In the genomic region with DNA sequence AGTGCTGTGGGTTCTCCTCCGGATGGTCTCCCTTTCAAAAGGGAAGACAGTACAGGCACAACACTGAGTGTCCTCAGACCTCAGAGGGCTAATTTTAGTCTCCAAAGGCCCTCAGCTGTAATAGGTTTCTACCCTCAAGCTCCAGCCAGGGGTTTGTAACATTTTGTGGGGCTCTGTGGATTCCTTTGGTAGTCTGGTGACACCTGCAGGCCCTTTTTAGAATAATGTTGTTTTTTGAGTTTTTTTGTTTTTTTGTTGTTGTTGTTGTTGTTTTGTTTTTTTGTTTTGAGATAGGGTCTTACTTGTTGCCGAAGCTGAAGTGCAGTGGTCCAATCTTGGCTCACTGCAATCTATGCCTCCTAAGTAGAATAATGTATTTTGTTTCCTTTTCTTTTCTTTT, we compare ENCODE assay signal across 10 cellular contexts. TPM values are rescaled to one million over a fixed set of nuclear protein-coding genes. Genes with fewer than 3 reads are reported as not detected.
A peak's percentile ranks its signal among the peaks of the same experiment; 100 is the strongest.
DNase-seq lines count a peak whose midpoint lies in the region; ATAC-seq and TF ChIP-seq lines count a peak whose summit lies in the region.
"Had no signal": no experiment of that assay in that cellular context is flagged by ENCODE, and none has a peak within 500 bp of the region (broad histone marks: within the 10 kb centered on the region; RNA-seq: fewer than 3 reads in every experiment).

No MANE protein-coding gene starts in this region.

- POLR2A ChIA-PET in HEK293T (lab: Yijun Ruan, JAX): no interaction called here

- ATAC-seq in mucosa of descending colon: no peak
- no peak for ATAC-seq in GM18858 (IDR thresholded peaks at IDR 0.05; ENCODE audit: unreplicated experiment)

- no peaks in the 10 kb centered on the region for H3K36me3 ChIP-seq in mucosa of descending colon (ENCODE audit: low read depth)

- H3K4me3 ChIP-seq in AG09309 (ENCODE audit: control insufficient read depth, low read depth, low read length) (no peak overlapping the region), mucosa of descending colon (no peak overlapping the region)
- H3K4me3 ChIP-seq: coronary artery had no signal

- H3K9me3 ChIP-seq in mucosa of descending colon: no peaks in the 10 kb centered on the region

- DNase-seq in AG09309 (ENCODE audit: low read depth) (no peak), HEK293T (ENCODE audit: extremely low spot score) (no peak), amniotic epithelial cell (ENCODE audit: low read depth) (peak; percentile 27), left kidney (ENCODE audit: low read depth, low spot score) (peak; percentile 63), mucosa of descending colon (no peak), foreskin melanocyte (no peak)
- DNase-seq in stimulated activated CD4-positive, alpha-beta T cell treated with anti-CD3 and anti-CD28 coated beads, Interleukin-1b, Interleukin-23, amount 100 ng/mL, for 48 hours: no peak
- DNase-seq: T-cell had no signal

- peak; percentile 43 for TF ChIP-seq CTCF in AG09309 (IDR thresholded peaks at IDR 0.05; ENCODE audit: control insufficient read depth, insufficient read depth, low read depth, low read length, missing control alignments)
- no peak for TF ChIP-seq CTCF in mucosa of descending colon (IDR thresholded peaks at IDR 0.05)

- CTCF ChIA-PET in HEK293T (lab: Yijun Ruan, JAX): interaction anchor here (0.7 to 1.2 kb wide), 4 partner anchors 66 to 237 kb away, joined by 3 to 8 read pairs (median 4); no protein-coding TSS in a partner anchor

- intact Hi-C loops in mucosa of descending colon (cut with DNase I, micrococcal nuclease): loop anchor here (2.0 to 5.0 kb wide), 2 partner anchors 76 to 79 kb away; no protein-coding TSS in a partner anchor

- no peaks in the 10 kb centered on the region for H3K4me1 ChIP-seq in mucosa of descending colon (ENCODE audit: low read depth)

TF ChIP-seq in HEK293T, 16 proteins besides CTCF, POLR2A, EP300 and RAD21:
- TF ChIP-seq SUZ12 (IDR thresholded peaks at IDR 0.05): no peak
- no peak for TF ChIP-seq FOXA1 (IDR thresholded peaks at IDR 0.05)
- peak; percentile 70 for TF ChIP-seq ZNF384 (IDR thresholded peaks at IDR 0.05)

RNA-seq across cellular contexts. Expression of gene TMEM201, which starts 15.0 kb away (rescaled TPM):
- total RNA-seq in mucosa of descending colon: 10 to 100 TPM in 1 of 3 donors, 1 to 10 TPM in 2; 8.1 to 12.1 (median 8.4) TPM

RNA-seq across cellular contexts. Expression of gene SLC25A33, which starts 34.5 kb away (rescaled TPM):
- total RNA-seq in mucosa of descending colon: 1 to 10 TPM; 4.8 to 5.9 (median 5.7) TPM

Comparison
In these comparisons a context has a peak if more than half of its experiments do, and no peak if none do; other contexts are left out.
1. DNase-seq: peak in amniotic epithelial cell (single experiment) and left kidney (single experiment); none in AG09309 (single experiment), HEK293T (single experiment), mucosa of descending colon (0 of 3), stimulated activated CD4-positive, alpha-beta T cell treated with anti-CD3 and anti-CD28 coated beads, Interleukin-1b, Interleukin-23, amount 100 ng/mL, for 48 hours (single experiment) and foreskin melanocyte (single experiment).